7 cellular contexts compared by ENCODE assay signal in the genomic region with DNA sequence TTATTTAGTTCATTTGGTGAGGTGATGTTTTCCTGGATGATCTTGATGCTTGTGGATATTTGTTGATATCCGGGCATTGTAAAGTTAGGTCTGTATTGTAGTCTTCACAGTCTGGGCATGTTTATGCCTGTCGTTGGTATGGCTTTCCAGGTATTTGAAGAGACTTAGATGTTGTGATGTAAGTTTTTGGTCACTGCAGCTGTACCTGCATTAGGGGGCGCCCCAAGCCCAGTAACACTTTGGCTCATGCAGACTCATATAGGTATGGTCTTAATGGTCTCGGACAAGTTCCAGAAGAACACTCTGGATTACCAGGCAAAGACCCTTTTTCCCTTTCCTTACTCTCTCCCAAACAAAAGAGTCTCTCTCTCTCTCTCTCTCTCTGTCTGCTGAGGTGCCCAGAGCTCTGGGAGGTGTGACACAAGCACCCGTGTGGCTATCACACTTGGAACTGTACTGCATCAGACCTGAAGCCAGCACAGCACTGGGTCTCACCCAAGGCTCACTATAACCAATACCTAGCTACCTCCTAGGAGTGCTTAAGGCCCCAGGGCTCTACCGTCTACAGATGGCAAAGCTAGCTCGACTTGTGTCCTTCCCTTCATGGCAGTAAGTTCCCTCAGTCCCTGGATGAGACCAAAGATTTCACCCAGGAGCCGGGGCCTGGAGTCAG.
DNase-seq lines count a peak whose midpoint lies in the region; ATAC-seq and TF ChIP-seq lines count a peak whose summit lies in the region.

No MANE protein-coding gene starts in this region.

- H3K9me3 Mint-ChIP-seq in nephron = no peaks in the 10 kb centered on the region

- H3K36me3 Mint-ChIP-seq in nephron (ENCODE audit: low read depth) = no peaks in the 10 kb centered on the region

- no peak overlapping the region for H3K27ac Mint-ChIP-seq in nephron

- H3K4me1 Mint-ChIP-seq in nephron = no peaks in the 10 kb centered on the region

- peak; percentile 47; the same call in 1 of the 2 replicates for TF ChIP-seq CTCF in GM12874 (IDR thresholded peaks at IDR 0.05; ENCODE audit: insufficient read depth, low read depth, low read length)
- peak; percentile 48 for TF ChIP-seq CTCF in astrocyte of the spinal cord (IDR thresholded peaks at IDR 0.05; ENCODE audit: low read depth, low read length)
- TF ChIP-seq CTCF in nephron (IDR thresholded peaks at IDR 0.05; ENCODE audit: unreplicated experiment in 3 of 3) = peak in 2 of 3 experiments; percentile 21 to 52

- DNase-seq in astrocyte of the spinal cord (ENCODE audit: low read depth, low spot score) (peak; percentile 46), epidermal melanocyte (ENCODE audit: insufficient read length, low spot score) (no peak)

- H3K27me3 Mint-ChIP-seq in nephron (ENCODE audit: low read depth) = no peaks in the 10 kb centered on the region

- ATAC-seq in HG03565 (IDR thresholded peaks at IDR 0.05; ENCODE audit: unreplicated experiment) = peak; percentile 56
- ATAC-seq in HG02973 (IDR thresholded peaks at IDR 0.05; ENCODE audit: unreplicated experiment) = no peak
- ATAC-seq in HG03095 (IDR thresholded peaks at IDR 0.05; ENCODE audit: unreplicated experiment) = no peak

- in situ Hi-C loops in astrocyte of the spinal cord (cut with HindIII; ENCODE audit: low sequenced_read_pairs) = no loop called here

- H3K4me3 ChIP-seq in astrocyte of the spinal cord (ENCODE audit: low read depth, low read length) = no peak overlapping the region

- no peak overlapping the region for H3K4me3 Mint-ChIP-seq in nephron
